Comparison of ENCODE assay signal across 22 cellular contexts in genomic region chr2:69010437-69011194, GRCh38. TPM values are rescaled to one million over a fixed set of nuclear protein-coding genes. Genes with fewer than 3 reads are reported as not detected.
"Had no signal": no experiment of that assay in that cellular context is flagged by ENCODE, and none has a peak within 500 bp of the region (broad histone marks: within the 10 kb centered on the region; RNA-seq: fewer than 3 reads in every experiment).

No MANE protein-coding gene starts in this region.

- H3K27me3 ChIP-seq: tibial nerve had no signal

- ATAC-seq: gastrocnemius medialis; heart right ventricle; left colon; natural killer cell treated with Interleukin-12 subunit alpha and Interleukin-12 subunit beta and Interleukin-15 and Interleukin-18, amount 100 ng/mL, for 72 hours; stimulated activated naive B cell treated with anti-CD40 and anti-IgM and Interleukin-4, amounts not matched to agents 10 μg/mL and 1 μg/mL and 100 μg/mL, for 72 hours had no signal

- H3K27ac ChIP-seq: gastrocnemius medialis, heart right ventricle, tibial nerve had no signal

- H3K4me3 ChIP-seq: gastrocnemius medialis, heart right ventricle, tibial nerve had no signal

- H3K27ac Mint-ChIP-seq: activated B cell treated with CpG ODN at 0.5 μM for 24 hours; activated T-helper 1 cell treated with anti-CD3 and anti-CD28 coated beads, Interleukin-12 subunit alpha, Interleukin-12 subunit beta, Interleukin-2, Interleukin-4 antibody, amounts not matched to agents 30 ng/mL and 10 ng/mL and 1 ng/mL, durations not matched to agents 14 hours and 24 hours and 36 hours; endodermal cell; memory B cell; natural killer cell treated with Interleukin-12 subunit alpha and Interleukin-12 subunit beta and Interleukin-15 and Interleukin-18, amount 100 ng/mL, for 72 hours; stimulated activated naive B cell treated with anti-CD40 and anti-IgM and Interleukin-4, amounts not matched to agents 10 μg/mL and 1 μg/mL and 100 μg/mL, for 72 hours had no signal

- DNase-seq: activated B cell treated with CpG ODN at 0.5 μM for 24 hours; activated CD4-positive, alpha-beta T cell treated with anti-CD3 and anti-CD28 coated beads, Interleukin-2, amount 50 U/mL, for 1 hour; activated naive CD4-positive, alpha-beta T cell treated with Interleukin-2 at 50 U/mL for 16 hours; aorta; endodermal cell; gastrocnemius medialis; heart right ventricle; left colon; nucleus accumbens; stimulated activated CD4-positive, alpha-beta T cell treated with anti-CD3 and anti-CD28 coated beads, Interleukin-15, amount 100 ng/mL, for 24 hours; stimulated activated CD4-positive, alpha-beta T cell treated with anti-CD3 and anti-CD28 coated beads, Interleukin-4, amount 100 ng/mL, for 1 hour; stimulated activated naive B cell treated with anti-CD40 and anti-IgM and Interleukin-4, amounts not matched to agents 10 μg/mL and 1 μg/mL and 100 μg/mL, for 72 hours; T-helper 2 cell had no signal

- H3K9me3 ChIP-seq: gastrocnemius medialis, heart right ventricle, tibial nerve had no signal

- H3K4me3 Mint-ChIP-seq: activated B cell treated with CpG ODN at 0.5 μM for 24 hours; activated T-helper 1 cell treated with anti-CD3 and anti-CD28 coated beads, Interleukin-12 subunit alpha, Interleukin-12 subunit beta, Interleukin-2, Interleukin-4 antibody, amounts not matched to agents 30 ng/mL and 10 ng/mL and 1 ng/mL, durations not matched to agents 14 hours and 24 hours and 36 hours; endodermal cell; memory B cell; natural killer cell treated with Interleukin-12 subunit alpha and Interleukin-12 subunit beta and Interleukin-15 and Interleukin-18, amount 100 ng/mL, for 72 hours; stimulated activated naive B cell treated with anti-CD40 and anti-IgM and Interleukin-4, amounts not matched to agents 10 μg/mL and 1 μg/mL and 100 μg/mL, for 72 hours had no signal

- H3K36me3 ChIP-seq: gastrocnemius medialis, heart right ventricle, tibial nerve had no signal

- H3K36me3 Mint-ChIP-seq: natural killer cell treated with Interleukin-12 subunit alpha and Interleukin-12 subunit beta and Interleukin-15 and Interleukin-18, amount 100 ng/mL, for 72 hours had no signal

- H3K9me3 Mint-ChIP-seq: activated B cell treated with CpG ODN at 0.5 μM for 24 hours; activated T-helper 1 cell treated with anti-CD3 and anti-CD28 coated beads, Interleukin-12 subunit alpha, Interleukin-12 subunit beta, Interleukin-2, Interleukin-4 antibody, amounts not matched to agents 30 ng/mL and 10 ng/mL and 1 ng/mL, durations not matched to agents 14 hours and 24 hours and 36 hours; endodermal cell; memory B cell; stimulated activated naive B cell treated with anti-CD40 and anti-IgM and Interleukin-4, amounts not matched to agents 10 μg/mL and 1 μg/mL and 100 μg/mL, for 72 hours had no signal

RNA-seq across cellular contexts. Expression of gene ANTXR1, which starts 2.4 kb away (rescaled TPM):
- total RNA-seq: activated B cell treated with CpG ODN at 0.5 μM for 24 hours; activated T-helper 1 cell treated with anti-CD3 and anti-CD28 coated beads, Interleukin-12 subunit alpha, Interleukin-12 subunit beta, Interleukin-2, Interleukin-4 antibody, amounts not matched to agents 30 ng/mL and 10 ng/mL and 1 ng/mL, durations not matched to agents 14 hours and 24 hours and 36 hours had no signal

RNA-seq across cellular contexts. Expression of gene GKN1, which starts 36.2 kb away (rescaled TPM):
- total RNA-seq: activated B cell treated with CpG ODN at 0.5 μM for 24 hours; activated CD8-positive, alpha-beta memory T cell treated with anti-CD3 and anti-CD28 coated beads for 36 hours; activated T-helper 1 cell treated with anti-CD3 and anti-CD28 coated beads, Interleukin-12 subunit alpha, Interleukin-12 subunit beta, Interleukin-2, Interleukin-4 antibody, amounts not matched to agents 30 ng/mL and 10 ng/mL and 1 ng/mL, durations not matched to agents 14 hours and 24 hours and 36 hours; aorta; dermis microvascular lymphatic vessel endothelial cell; endodermal cell; epithelial cell of proximal tubule; gastrocnemius medialis; heart right ventricle; left colon; natural killer cell treated with Interleukin-12 subunit alpha and Interleukin-12 subunit beta and Interleukin-15 and Interleukin-18, amount 100 ng/mL, for 72 hours; posterior vena cava; skeletal muscle tissue; tibial nerve had no signal

RNA-seq across cellular contexts. Expression of gene GKN2, which starts 57.9 kb away (rescaled TPM):
- total RNA-seq: activated B cell treated with CpG ODN at 0.5 μM for 24 hours; activated CD8-positive, alpha-beta memory T cell treated with anti-CD3 and anti-CD28 coated beads for 36 hours; activated T-helper 1 cell treated with anti-CD3 and anti-CD28 coated beads, Interleukin-12 subunit alpha, Interleukin-12 subunit beta, Interleukin-2, Interleukin-4 antibody, amounts not matched to agents 30 ng/mL and 10 ng/mL and 1 ng/mL, durations not matched to agents 14 hours and 24 hours and 36 hours; aorta; dermis microvascular lymphatic vessel endothelial cell; endodermal cell; epithelial cell of proximal tubule; gastrocnemius medialis; heart right ventricle; natural killer cell treated with Interleukin-12 subunit alpha and Interleukin-12 subunit beta and Interleukin-15 and Interleukin-18, amount 100 ng/mL, for 72 hours; posterior vena cava; skeletal muscle tissue; tibial nerve had no signal
